27 cellular contexts compared by ENCODE assay signal in the genomic region with DNA sequence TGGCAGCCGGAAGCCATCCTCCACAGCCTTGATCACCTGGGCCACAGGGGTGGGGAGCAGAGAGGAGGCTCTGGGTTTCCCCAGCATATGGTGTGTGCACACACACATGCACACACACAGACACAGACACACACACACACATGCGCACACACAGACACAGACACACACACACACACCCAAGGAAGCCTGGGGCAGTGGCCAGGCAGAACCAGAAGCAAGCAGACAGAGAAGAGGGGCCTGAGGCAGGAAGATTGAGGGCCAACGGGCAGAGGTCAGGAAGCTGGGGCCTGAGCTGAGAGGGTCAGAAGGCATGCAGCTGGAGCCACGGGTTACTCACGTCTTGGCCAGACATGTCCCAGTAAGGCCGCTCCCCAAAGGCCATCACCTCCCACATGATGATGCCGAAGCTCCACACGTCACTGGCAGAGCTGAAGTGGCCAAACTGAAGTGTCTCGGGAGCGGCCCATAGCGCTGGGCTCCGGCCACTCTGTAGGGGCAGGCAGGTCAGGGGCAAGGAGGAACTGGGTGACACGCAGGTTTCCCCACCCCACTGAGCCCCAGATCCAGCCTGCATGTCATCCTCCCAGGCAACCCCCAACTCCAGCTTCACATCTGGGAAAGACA. TPM values are rescaled to one million over a fixed set of nuclear protein-coding genes. Genes with fewer than 3 reads are reported as not detected.
"Had no signal": no experiment of that assay in that cellular context is flagged by ENCODE, and none has a peak within 500 bp of the region (broad histone marks: within the 10 kb centered on the region; RNA-seq: fewer than 3 reads in every experiment).

No MANE protein-coding gene starts in this region.

- H3K4me1 ChIP-seq: left ventricle myocardium inferior, right lobe of liver, vagina had no signal

- H3K36me3 Mint-ChIP-seq: naive B cell; stimulated activated effector memory CD8-positive, alpha-beta T cell treated with anti-CD3 and anti-CD28 coated beads, Interleukin-12 subunit alpha, Interleukin-12 subunit beta, amount 100 ng/mL, for 72 hours; type B pancreatic cell had no signal

- H3K9me3 ChIP-seq: esophagus muscularis mucosa, gastrocnemius medialis, left ventricle myocardium inferior, right lobe of liver, vagina had no signal

- ATAC-seq: activated CD8-positive, alpha-beta T cell treated with anti-CD3 and anti-CD28 coated beads for 36 hours; activated T-cell treated with anti-CD3 and anti-CD28 coated beads, Interleukin-2, amount 50 U/mL, for 4 hours; activated T-helper 17 cell treated with anti-CD3 and anti-CD28 coated beads, Interleukin-2, amount 50 U/mL, for 72 hours; gastrocnemius medialis; right lobe of liver; stimulated activated effector memory CD8-positive, alpha-beta T cell treated with anti-CD3 and anti-CD28 coated beads, Interleukin-12 subunit alpha, Interleukin-12 subunit beta, amount 100 ng/mL, for 72 hours had no signal

- H3K36me3 ChIP-seq: brain microvascular endothelial cell, esophagus muscularis mucosa, gastrocnemius medialis, left ventricle myocardium inferior, right lobe of liver, vagina had no signal

- H3K4me1 Mint-ChIP-seq: activated CD4-positive, alpha-beta T cell treated with anti-CD3 and anti-CD28 coated beads, Interleukin-2, amount 10 ng/mL, durations not matched to agents 24 days and 14 days; activated T-helper 17 cell treated with anti-CD3 and anti-CD28 coated beads, Interleukin-2, amount 50 U/mL, for 72 hours; central memory CD8-positive, alpha-beta T cell; naive B cell; stimulated activated effector memory CD8-positive, alpha-beta T cell treated with anti-CD3 and anti-CD28 coated beads, Interleukin-12 subunit alpha, Interleukin-12 subunit beta, amount 100 ng/mL, for 72 hours had no signal

- H3K27ac Mint-ChIP-seq: activated CD4-positive, alpha-beta T cell treated with anti-CD3 and anti-CD28 coated beads, Interleukin-2, amount 10 ng/mL, durations not matched to agents 24 days and 14 days; activated CD8-positive, alpha-beta T cell treated with anti-CD3 and anti-CD28 coated beads for 36 hours; activated T-helper 17 cell treated with anti-CD3 and anti-CD28 coated beads, Interleukin-2, amount 50 U/mL, for 72 hours; dendritic cell treated with granulocyte-macrophage colony-stimulating factor and Interleukin-4, amounts not matched to agents 40 ng/mL and 50 ng/mL, for 4 days; naive B cell; stimulated activated effector memory CD8-positive, alpha-beta T cell treated with anti-CD3 and anti-CD28 coated beads, Interleukin-12 subunit alpha, Interleukin-12 subunit beta, amount 100 ng/mL, for 72 hours; stimulated activated naive CD8-positive, alpha-beta T cell treated with anti-CD3 and anti-CD28 coated beads, Interleukin-15, Interleukin-2, amounts not matched to agents 100 ng/mL and 50 ng/mL, for 24 hours; type B pancreatic cell had no signal

- H3K27me3 ChIP-seq: brain microvascular endothelial cell, right lobe of liver, vagina had no signal

- H3K4me3 Mint-ChIP-seq: activated CD4-positive, alpha-beta T cell treated with anti-CD3 and anti-CD28 coated beads, Interleukin-2, amount 10 ng/mL, durations not matched to agents 24 days and 14 days; activated CD8-positive, alpha-beta T cell treated with anti-CD3 and anti-CD28 coated beads for 36 hours; activated T-cell treated with anti-CD3 and anti-CD28 coated beads, Interleukin-2, amount 50 U/mL, for 4 hours; activated T-helper 17 cell treated with anti-CD3 and anti-CD28 coated beads, Interleukin-2, amount 50 U/mL, for 72 hours; central memory CD8-positive, alpha-beta T cell; dendritic cell treated with granulocyte-macrophage colony-stimulating factor and Interleukin-4, amounts not matched to agents 40 ng/mL and 50 ng/mL, for 4 days; naive B cell; neural crest cell; stimulated activated effector memory CD8-positive, alpha-beta T cell treated with anti-CD3 and anti-CD28 coated beads, Interleukin-12 subunit alpha, Interleukin-12 subunit beta, amount 100 ng/mL, for 72 hours; stimulated activated naive CD8-positive, alpha-beta T cell treated with anti-CD3 and anti-CD28 coated beads, Interleukin-15, Interleukin-2, amounts not matched to agents 100 ng/mL and 50 ng/mL, for 24 hours; type B pancreatic cell had no signal

- H3K9me3 Mint-ChIP-seq: activated CD4-positive, alpha-beta T cell treated with anti-CD3 and anti-CD28 coated beads, Interleukin-2, amount 10 ng/mL, durations not matched to agents 24 days and 14 days; activated CD8-positive, alpha-beta T cell treated with anti-CD3 and anti-CD28 coated beads for 36 hours; activated T-cell treated with anti-CD3 and anti-CD28 coated beads, Interleukin-2, amount 50 U/mL, for 4 hours; activated T-helper 17 cell treated with anti-CD3 and anti-CD28 coated beads, Interleukin-2, amount 50 U/mL, for 72 hours; central memory CD8-positive, alpha-beta T cell; dendritic cell treated with granulocyte-macrophage colony-stimulating factor and Interleukin-4, amounts not matched to agents 40 ng/mL and 50 ng/mL, for 4 days; naive B cell; neural crest cell; stimulated activated effector memory CD8-positive, alpha-beta T cell treated with anti-CD3 and anti-CD28 coated beads, Interleukin-12 subunit alpha, Interleukin-12 subunit beta, amount 100 ng/mL, for 72 hours; stimulated activated naive CD8-positive, alpha-beta T cell treated with anti-CD3 and anti-CD28 coated beads, Interleukin-15, Interleukin-2, amounts not matched to agents 100 ng/mL and 50 ng/mL, for 24 hours; type B pancreatic cell had no signal

- DNase-seq: activated CD4-positive, alpha-beta T cell treated with anti-CD3 and anti-CD28 coated beads, Interleukin-2, amount 10 ng/mL, durations not matched to agents 24 days and 14 days; activated CD4-positive, CD25-positive, alpha-beta regulatory T cell treated with anti-CD3 and anti-CD28 coated beads, Interleukin-2, amount 50 U/mL, for 72 hours; activated CD8-positive, alpha-beta T cell treated with anti-CD3 and anti-CD28 coated beads for 36 hours; activated gamma-delta T cell treated with Interleukin-2 at 50 U/mL for 16 hours; activated naive CD4-positive, alpha-beta T cell treated with anti-CD3 and anti-CD28 coated beads, Interleukin-2, amount 50 U/mL, for 16 hours; activated T-cell treated with anti-CD3 and anti-CD28 coated beads, Interleukin-2, amount 50 U/mL, for 4 hours; amniotic stem cell; brain microvascular endothelial cell; gastrocnemius medialis; glutamatergic neuron; left ventricle myocardium inferior; naive B cell; occipital lobe; right lobe of liver; stimulated activated CD4-positive, alpha-beta T cell treated with anti-CD3 and anti-CD28 coated beads, Interleukin-4, amount 100 ng/mL, for 24 hours; substantia nigra had no signal

- H3K4me3 ChIP-seq: esophagus muscularis mucosa, gastrocnemius medialis, left ventricle myocardium inferior, right lobe of liver, vagina had no signal

- H3K27ac ChIP-seq: brain microvascular endothelial cell, esophagus muscularis mucosa, gastrocnemius medialis, left ventricle myocardium inferior, right lobe of liver, vagina had no signal

- H3K27me3 Mint-ChIP-seq: activated CD4-positive, alpha-beta T cell treated with anti-CD3 and anti-CD28 coated beads, Interleukin-2, amount 10 ng/mL, durations not matched to agents 24 days and 14 days; activated CD8-positive, alpha-beta T cell treated with anti-CD3 and anti-CD28 coated beads for 36 hours; dendritic cell treated with granulocyte-macrophage colony-stimulating factor and Interleukin-4, amounts not matched to agents 40 ng/mL and 50 ng/mL, for 4 days had no signal

RNA-seq across cellular contexts. Expression of a gene that starts 45.2 kb away (rescaled TPM):
- total RNA-seq: activated CD8-positive, alpha-beta T cell treated with anti-CD3 and anti-CD28 coated beads for 36 hours; astrocyte; lung microvascular endothelial cell had no signal
